Comparison of ENCODE assay signal across 8 cellular contexts in the genomic region with DNA sequence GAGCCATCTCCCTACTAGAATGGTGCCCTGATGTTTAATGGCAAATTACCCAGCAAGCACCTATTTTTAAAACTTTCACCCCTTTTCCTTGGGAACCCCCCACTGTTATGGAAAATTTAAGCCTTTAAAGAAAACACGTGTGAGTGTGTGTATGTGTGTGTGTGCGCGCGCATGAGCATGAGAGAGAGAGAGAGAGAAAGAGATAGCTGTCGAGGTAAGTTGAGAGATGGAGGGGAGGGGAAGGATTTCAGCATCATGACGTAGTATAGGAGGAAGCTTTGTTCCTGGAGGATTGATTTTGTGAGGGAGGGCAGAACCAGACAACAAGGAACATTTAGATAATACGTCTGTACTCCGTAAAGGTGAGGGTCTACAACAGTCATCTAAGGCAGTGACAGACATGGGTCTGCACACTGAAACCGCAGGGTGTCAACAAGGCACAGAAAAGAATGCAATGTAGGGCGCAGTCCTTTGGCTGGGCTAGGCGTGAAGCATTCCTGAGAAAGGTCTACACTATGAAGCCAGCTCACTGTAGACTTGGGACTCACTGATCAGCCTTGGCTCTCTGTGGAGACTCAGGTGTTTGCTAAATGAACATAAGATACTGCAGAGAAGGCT.
DNase-seq lines count a peak whose midpoint lies in the region; ATAC-seq and TF ChIP-seq lines count a peak whose summit lies in the region.

No MANE protein-coding gene starts in this region.

- no peak overlapping the region for H2BK5ac ChIP-seq in neuronal stem cell (ENCODE audit: low read length)

- no peak overlapping the region for H3K14ac ChIP-seq in neuronal stem cell (ENCODE audit: low read length)

- no peak overlapping the region for H2AK5ac ChIP-seq in neuronal stem cell (ENCODE audit: low read depth, low read length)

- H3K4me3 ChIP-seq in DOHH2 (ENCODE audit: low read length) (peak overlapping the region; percentile 70), NT2/D1 (ENCODE audit: insufficient read length, low read depth) (peak overlapping the region; percentile 64), epithelial cell of esophagus (ENCODE audit: low read length) (peak overlapping the region; percentile 58), neuronal stem cell (ENCODE audit: low read length in 2 of 2) (peak overlapping the region in 1 of 2 donors; percentile 50)

- no peaks in the 10 kb centered on the region for H3K79me1 ChIP-seq in neuronal stem cell (ENCODE audit: low read depth, low read length)

- H2BK120ac ChIP-seq in neuronal stem cell (ENCODE audit: low read depth, low read length) = no peak overlapping the region

- no peaks in the 10 kb centered on the region for H3K36me3 ChIP-seq in DOHH2 (ENCODE audit: control insufficient read depth, low read length)
- no peaks in the 10 kb centered on the region for H3K36me3 ChIP-seq in NT2/D1 (ENCODE audit: insufficient read depth, insufficient read length, low read length)
- no peaks in the 10 kb centered on the region for H3K36me3 ChIP-seq in neuronal stem cell (replicated peaks in 1 of 2; ENCODE audit: control insufficient read depth in 2 of 2, insufficient read depth in 2 of 2, low read length in 2 of 2)

- no peak overlapping the region for H2BK12ac ChIP-seq in neuronal stem cell (ENCODE audit: low read length)

- H3K4me2 ChIP-seq in DOHH2 (ENCODE audit: low read length) = peak overlapping the region; percentile 87
- peak overlapping the region; percentile 53 for H3K4me2 ChIP-seq in neuronal stem cell (ENCODE audit: insufficient read depth, low read length, poor library complexity, severe bottlenecking)

- H4K8ac ChIP-seq in neuronal stem cell (ENCODE audit: low read depth, low read length) = no peak overlapping the region

- no CpG with 5 or more reads among the region's 11 CpGs for WGBS in neuronal stem cell (ENCODE audit: extremely low coverage in 2 of 2, insufficient read length in 2 of 2, insufficient replicate concordance in 1 of 2), 2 donors

- H3K18ac ChIP-seq in neuronal stem cell (ENCODE audit: low read length) = peak overlapping the region; percentile 73

- H3K9me2 ChIP-seq in DOHH2 (replicated peaks; ENCODE audit: control insufficient read depth, low read length) = no peaks in the 10 kb centered on the region

- H4K91ac ChIP-seq in neuronal stem cell (ENCODE audit: low read depth, low read length, poor library complexity) = no peak overlapping the region

- H2BK15ac ChIP-seq in neuronal stem cell (ENCODE audit: low read length) = no peak overlapping the region

- no peak overlapping the region for H3K9ac ChIP-seq in NT2/D1 (ENCODE audit: insufficient read length, low read depth)
- no peak overlapping the region for H3K9ac ChIP-seq in neuronal stem cell (ENCODE audit: low read depth, low read length, poor library complexity)

- peak overlapping the region; percentile 52; the same call in 1 of the 2 replicates for H3K27ac ChIP-seq in DOHH2 (ENCODE audit: low read depth, low read length)
- H3K27ac ChIP-seq in neuronal stem cell (replicated peaks; ENCODE audit: low read length) = peak overlapping the region; percentile 88

- H3K4me1 ChIP-seq in DOHH2 (ENCODE audit: control insufficient read depth, low read length) = peaks cover 26% of the 10 kb centered on the region
- no peaks in the 10 kb centered on the region for H3K4me1 ChIP-seq in NT2/D1 (ENCODE audit: insufficient read depth, insufficient read length)
- H3K4me1 ChIP-seq in neuronal stem cell (ENCODE audit: control insufficient read depth in 2 of 2, insufficient read depth in 1 of 2, low read depth in 1 of 2, low read length in 2 of 2) = peaks cover 9 to 14% of the 10 kb centered on the region in 2 donors

- no peaks in the 10 kb centered on the region for H3K9me3 ChIP-seq in DOHH2 (ENCODE audit: control insufficient read depth, insufficient read depth, low read length)
- peaks cover 17% of the 10 kb centered on the region for H3K9me3 ChIP-seq in NT2/D1 (ENCODE audit: insufficient read depth, low read length)
- peaks cover 2 to 8% of the 10 kb centered on the region in 2 donors for H3K9me3 ChIP-seq in neuronal stem cell (replicated peaks in 1 of 2; ENCODE audit: control insufficient read depth in 2 of 2, insufficient read depth in 1 of 2, low read depth in 1 of 2, low read length in 2 of 2)

- peak overlapping the region; percentile 83 for H2AFZ ChIP-seq in neuronal stem cell (ENCODE audit: low read length)

- no peaks in the 10 kb centered on the region for H4K20me1 ChIP-seq in DOHH2 (ENCODE audit: control insufficient read depth, insufficient read depth, low read depth, low read length)

- no peak overlapping the region for H3K4ac ChIP-seq in neuronal stem cell (ENCODE audit: low read length)

- no peaks in the 10 kb centered on the region; the same call in 1 of the 2 replicates for H3F3A ChIP-seq in DOHH2 (ENCODE audit: control insufficient read depth, insufficient read depth)

- no peaks in the 10 kb centered on the region for H3K27me3 ChIP-seq in DOHH2 (ENCODE audit: control insufficient read depth, low read length)
- H3K27me3 ChIP-seq in NT2/D1 (ENCODE audit: insufficient read depth, insufficient read length) = no peaks in the 10 kb centered on the region
- H3K27me3 ChIP-seq in neuronal stem cell (ENCODE audit: control insufficient read depth in 3 of 3, insufficient read depth in 3 of 3, low read depth in 1 of 3, low read length in 3 of 3) = no peaks in the 10 kb centered on the region

- DNase-seq in NT2/D1 (ENCODE audit: low read depth, low spot score) (no peak), epithelial cell of esophagus (ENCODE audit: low read depth) (no peak), neuronal stem cell (ENCODE audit: low spot score) (no peak), LoVo (ENCODE audit: low spot score) (no peak)
- DNase-seq in stimulated activated CD4-positive, alpha-beta T cell treated with anti-CD3 and anti-CD28 coated beads, Interleukin-4, amount 100 ng/mL, for 4 hours = no peak

- no peak overlapping the region for H3K23ac ChIP-seq in neuronal stem cell (ENCODE audit: low read depth, low read length, poor library complexity)

- H3K79me2 ChIP-seq in DOHH2 (ENCODE audit: control insufficient read depth, low read length) = no peaks in the 10 kb centered on the region

- ATAC-seq in GM19328 (IDR thresholded peaks at IDR 0.05; ENCODE audit: unreplicated experiment) = no peak
- ATAC-seq in activated CD4-positive, CD25-positive, alpha-beta regulatory T cell treated with anti-CD3 and anti-CD28 coated beads, Interleukin-2, amount 50 U/mL, for 24 hours = no peak

- TF ChIP-seq CTCF in DOHH2 (IDR thresholded peaks at IDR 0.05; ENCODE audit: low read depth, low read length, poor library complexity, severe bottlenecking) = no peak
- no peak for TF ChIP-seq CTCF in epithelial cell of esophagus (IDR thresholded peaks at IDR 0.05; ENCODE audit: insufficient read depth, low read depth, low read length, missing control alignments)
